18 cellular contexts compared by ENCODE assay signal in the genomic region with DNA sequence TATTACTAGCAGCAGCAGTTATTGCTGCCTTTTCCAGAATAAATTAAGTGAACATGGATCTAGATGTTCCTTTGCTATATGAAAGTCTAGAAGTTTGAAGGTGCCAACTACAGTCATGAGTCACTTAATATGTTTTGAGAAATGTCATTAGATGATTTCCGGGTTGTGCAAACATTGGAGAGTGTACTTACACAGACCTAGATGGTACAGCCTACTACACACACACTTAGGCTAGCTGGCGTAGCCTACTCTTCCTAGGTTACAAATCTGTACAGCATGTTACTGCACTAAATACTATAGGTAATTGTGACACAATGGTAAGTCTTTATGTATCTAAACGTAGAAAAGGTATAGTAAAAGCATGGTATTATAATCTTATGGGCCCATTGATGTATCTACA.
"Had no signal": no experiment of that assay in that cellular context is flagged by ENCODE, and none has a peak within 500 bp of the region (broad histone marks: within the 10 kb centered on the region; RNA-seq: fewer than 3 reads in every experiment).

No MANE protein-coding gene starts in this region.

- DNase-seq: dermis blood vessel endothelial cell; erythroblast; foreskin keratinocyte; heart left ventricle; hippocampal formation; left colon; mucosa of descending colon; naive thymus-derived CD8-positive, alpha-beta T cell; psoas muscle; retina; right lobe of liver; stimulated activated CD4-positive, alpha-beta T cell treated with anti-CD3 and anti-CD28 coated beads, Interleukin-4, amount 100 ng/mL, for 1 hour; stimulated activated CD8-positive, alpha-beta memory T cell treated with anti-CD3 and anti-CD28 coated beads, Interleukin-4, amount 100 ng/mL, for 48 hours; stimulated activated naive CD8-positive, alpha-beta T cell treated with anti-CD3 and anti-CD28 coated beads, Interleukin-15, Interleukin-2, amounts not matched to agents 100 U/mL and 50 U/mL, for 24 hours; thyroid gland had no signal

- ATAC-seq: foreskin keratinocyte; heart left ventricle; left colon; mucosa of descending colon; naive thymus-derived CD8-positive, alpha-beta T cell; psoas muscle; right lobe of liver; stimulated activated naive CD8-positive, alpha-beta T cell treated with anti-CD3 and anti-CD28 coated beads, Interleukin-15, Interleukin-2, amounts not matched to agents 100 U/mL and 50 U/mL, for 24 hours had no signal

- H3K9me3 ChIP-seq: heart left ventricle, mucosa of descending colon, neutrophil, psoas muscle, right lobe of liver, suprapubic skin, thyroid gland, vagina had no signal

- H3K4me3 ChIP-seq: heart left ventricle, mucosa of descending colon, psoas muscle, right lobe of liver, suprapubic skin, thyroid gland, vagina had no signal

- H3K27ac ChIP-seq: foreskin keratinocyte, heart left ventricle, neutrophil, psoas muscle, right lobe of liver, suprapubic skin, thyroid gland, vagina had no signal

- H3K27me3 ChIP-seq: foreskin keratinocyte, heart left ventricle, neutrophil, right lobe of liver, suprapubic skin, thyroid gland, vagina had no signal

- H3K4me1 ChIP-seq: heart left ventricle, psoas muscle, right lobe of liver, suprapubic skin, thyroid gland, vagina had no signal

- H3K36me3 ChIP-seq: heart left ventricle, neutrophil, right lobe of liver, suprapubic skin, thyroid gland, vagina had no signal
